14 cellular contexts compared by ENCODE assay signal in genomic region chr3:112672716-112673506, GRCh38. TPM values are rescaled to one million over a fixed set of nuclear protein-coding genes. Genes with fewer than 3 reads are reported as not detected.
DNase-seq lines count a peak whose midpoint lies in the region; ATAC-seq and TF ChIP-seq lines count a peak whose summit lies in the region.
"Had no signal": no experiment of that assay in that cellular context is flagged by ENCODE, and none has a peak within 500 bp of the region (broad histone marks: within the 10 kb centered on the region; RNA-seq: fewer than 3 reads in every experiment).

No MANE protein-coding gene starts in this region.

- peak overlapping the region; percentile 12 for H3K4me2 ChIP-seq in mammary epithelial cell (ENCODE audit: insufficient read depth, low read depth, low read length)

- no peaks in the 10 kb centered on the region for H3K36me3 Mint-ChIP-seq in activated CD4-positive, alpha-beta T cell treated with anti-CD3 and anti-CD28 coated beads, Interleukin-2, amount 10 ng/mL, durations not matched to agents 24 days and 14 days (ENCODE audit: low read depth)
- no peaks in the 10 kb centered on the region for H3K36me3 Mint-ChIP-seq in osteocyte (ENCODE audit: unreplicated experiment)
- H3K36me3 Mint-ChIP-seq in endodermal cell (ENCODE audit: low read depth) = no peaks in the 10 kb centered on the region

- H3K4me1 Mint-ChIP-seq in activated CD4-positive, alpha-beta T cell treated with anti-CD3 and anti-CD28 coated beads, Interleukin-2, amount 10 ng/mL, durations not matched to agents 24 days and 14 days = peaks cover 73% of the 10 kb centered on the region
- H3K4me1 Mint-ChIP-seq in osteocyte (ENCODE audit: unreplicated experiment) (peaks cover 78% of the 10 kb centered on the region), endodermal cell (peaks cover 15% of the 10 kb centered on the region)

- 36% methylated on average over 5 of the region's 5 CpGs for WGBS in mammary epithelial cell (ENCODE audit: low coverage, missing lambda C conversion rate)
- 79 to 93% methylated on average over 2 to 5 of the region's 5 CpGs for WGBS in endodermal cell (ENCODE audit: insufficient coverage in 1 of 2, insufficient read length in 1 of 2), 2 experiments

- CTCF ChIA-PET in mammary epithelial cell (lab: Charles Lee; ENCODE audit: low non-redundant PET) = no interaction called here

- H3K36me3 ChIP-seq in mammary epithelial cell (ENCODE audit: insufficient read depth, low read length) (no peaks in the 10 kb centered on the region), endodermal cell (ENCODE audit: control insufficient read depth, insufficient read depth, low read length) (no peaks in the 10 kb centered on the region)

- H3K27me3 ChIP-seq in mammary epithelial cell (ENCODE audit: insufficient read depth, low read length) (no peaks in the 10 kb centered on the region), endodermal cell (ENCODE audit: control insufficient read depth, insufficient read depth, low read length, poor library complexity, severe bottlenecking) (no peaks in the 10 kb centered on the region)

- H3K79me2 ChIP-seq in mammary epithelial cell (ENCODE audit: insufficient read depth, low read length) = no peaks in the 10 kb centered on the region

- H3K4me1 ChIP-seq in mammary epithelial cell (ENCODE audit: insufficient read depth, low read length) (peaks cover 42% of the 10 kb centered on the region), endodermal cell (ENCODE audit: control insufficient read depth, insufficient read depth, low read length) (no peaks in the 10 kb centered on the region)

- no peak overlapping the region for H3K9ac ChIP-seq in mammary epithelial cell (ENCODE audit: insufficient read depth, low read length)
- H3K9ac ChIP-seq in endodermal cell (ENCODE audit: extremely low read depth, low read length, poor library complexity, severe bottlenecking) = no peak overlapping the region

- dilution Hi-C loops in mammary epithelial cell (cut with HindIII; ENCODE audit: low sequenced_read_pairs) = no loop called here

- intact Hi-C loops in activated CD4-positive, alpha-beta T cell treated with anti-CD3 and anti-CD28 coated beads, Interleukin-2, amount 10 ng/mL, durations not matched to agents 24 days and 14 days (cut with micrococcal nuclease) = loop anchor here (1.0 to 10.0 kb wide), 2 partner anchors 332 to 538 kb away; partner anchors contain the start of gene GCSAM
- intact Hi-C loops in mammary epithelial cell (cut with micrococcal nuclease) = no loop called here

- H3K4me3 ChIP-seq in mammary epithelial cell (replicated peaks in 1 of 3; ENCODE audit: insufficient read depth in 1 of 3, low read depth in 2 of 3, low read length in 3 of 3) (no peak overlapping the region), endodermal cell (ENCODE audit: low read length) (no peak overlapping the region)
- H3K4me3 ChIP-seq: GM12878 had no signal

- in situ Hi-C loops in mammary epithelial cell (cut with MboI; ENCODE audit: low sequenced_read_pairs in 2 of 2) = no loop called here

- TF ChIP-seq CTCF in mammary epithelial cell (conservative IDR thresholded peaks at IDR 0.05 in 1 of 2, IDR thresholded peaks at IDR 0.05 in 1 of 2; ENCODE audit: extremely low read depth in 1 of 2, insufficient read depth in 1 of 2, low read depth in 1 of 2, low read length in 2 of 2) = no peak
- no peak for TF ChIP-seq CTCF in osteocyte (IDR thresholded peaks at IDR 0.05)
- no peak for TF ChIP-seq CTCF in endodermal cell (conservative IDR thresholded peaks at IDR 0.05)

- H3K27me3 Mint-ChIP-seq in activated CD4-positive, alpha-beta T cell treated with anti-CD3 and anti-CD28 coated beads, Interleukin-2, amount 10 ng/mL, durations not matched to agents 24 days and 14 days = peaks cover 2% of the 10 kb centered on the region
- H3K27me3 Mint-ChIP-seq in osteocyte (ENCODE audit: unreplicated experiment) = no peaks in the 10 kb centered on the region
- no peaks in the 10 kb centered on the region for H3K27me3 Mint-ChIP-seq in endodermal cell (ENCODE audit: insufficient read depth)

- peak overlapping the region; percentile 62 for H3K27ac Mint-ChIP-seq in activated CD4-positive, alpha-beta T cell treated with anti-CD3 and anti-CD28 coated beads, Interleukin-2, amount 10 ng/mL, durations not matched to agents 24 days and 14 days
- H3K27ac Mint-ChIP-seq in osteocyte (ENCODE audit: unreplicated experiment) = peak overlapping the region; percentile 97
- H3K27ac Mint-ChIP-seq in endodermal cell = no peak overlapping the region

- BruUV-seq in mammary epithelial cell (replicated peaks; lab: Mats Ljungman, UMichigan) = no TSS peak

- peak overlapping the region; percentile 77 for H2AFZ ChIP-seq in mammary epithelial cell (ENCODE audit: low read depth, low read length)

- ATAC-seq in GM19324 (IDR thresholded peaks at IDR 0.05; ENCODE audit: low FRiP score, unreplicated experiment) = no peak
- ATAC-seq: GM12878, left colon had no signal

- H3K27ac ChIP-seq in mammary epithelial cell (ENCODE audit: insufficient read depth, low read depth, low read length) (peak overlapping the region; percentile 75), endodermal cell (ENCODE audit: low read depth, low read length) (no peak overlapping the region)

- H4K20me1 ChIP-seq in mammary epithelial cell (ENCODE audit: insufficient read depth, low read length) = no peaks in the 10 kb centered on the region

- no peaks in the 10 kb centered on the region for H3K9me3 Mint-ChIP-seq in activated CD4-positive, alpha-beta T cell treated with anti-CD3 and anti-CD28 coated beads, Interleukin-2, amount 10 ng/mL, durations not matched to agents 24 days and 14 days
- H3K9me3 Mint-ChIP-seq in osteocyte (ENCODE audit: unreplicated experiment) = no peaks in the 10 kb centered on the region
- no peaks in the 10 kb centered on the region for H3K9me3 Mint-ChIP-seq in endodermal cell

- H3K9me3 ChIP-seq in mammary epithelial cell (replicated peaks; ENCODE audit: insufficient read depth, low read length) (no peaks in the 10 kb centered on the region), endodermal cell (ENCODE audit: control insufficient read depth, low read length) (no peaks in the 10 kb centered on the region)

- peak overlapping the region; percentile 36 for H3K4me3 Mint-ChIP-seq in activated CD4-positive, alpha-beta T cell treated with anti-CD3 and anti-CD28 coated beads, Interleukin-2, amount 10 ng/mL, durations not matched to agents 24 days and 14 days
- no peak overlapping the region for H3K4me3 Mint-ChIP-seq in osteocyte (ENCODE audit: unreplicated experiment)
- H3K4me3 Mint-ChIP-seq in endodermal cell = no peak overlapping the region

- peak; percentile 78 for DNase-seq in activated CD4-positive, alpha-beta T cell treated with anti-CD3 and anti-CD28 coated beads, Interleukin-2, amount 10 ng/mL, durations not matched to agents 24 days and 14 days
- DNase-seq in activated CD4-positive, alpha-beta T cell treated with anti-CD3 and anti-CD28 coated beads for 48 hours = no peak
- DNase-seq in OCI-M1 (lab: John Stamatoyannopoulos, UW) = peak; percentile 82
- DNase-seq in mammary epithelial cell = no peak
- no peak for DNase-seq in osteocyte (ENCODE audit: extremely low spot score, unreplicated experiment)
- no peak for DNase-seq in endodermal cell
- no peak for DNase-seq in NCI-H748 (lab: John Stamatoyannopoulos, UW; ENCODE audit: unreplicated experiment)
- DNase-seq: DMS79 treated with DMSO at 0.1 percent for 48 hours; effector memory CD4-positive, alpha-beta T cell; left colon; occipital lobe; stimulated activated CD8-positive, alpha-beta memory T cell treated with anti-CD3 and anti-CD28 coated beads, Interleukin-4, amount 100 ng/mL, for 48 hours had no signal

RNA-seq across cellular contexts. Expression of gene CCDC80, which starts 32.0 kb away (rescaled TPM):
- total RNA-seq in activated CD4-positive, alpha-beta T cell treated with anti-CD3 and anti-CD28 coated beads, Interleukin-2, amount 10 ng/mL, durations not matched to agents 24 days and 14 days = not detected in 2 replicates
- total RNA-seq in mammary epithelial cell (10 to 100 TPM; 25.9 to 56.8 TPM), osteocyte (1,760 and 1,947 TPM in 2 replicates), endodermal cell (10 to 100 TPM in 1 of 2 donors, 1 to 10 TPM in 1; 4.6 to 31.5 TPM)
- polyA plus RNA-seq in mammary epithelial cell = 2.0 TPM
- 12.3 TPM for polyA minus RNA-seq in mammary epithelial cell
- 62.4 TPM for polyA plus RNA-seq in endodermal cell (2013, experiment 1 of 2)
- polyA plus RNA-seq in endodermal cell (2013, experiment 2 of 2) = 84.0 TPM

Comparison
In these comparisons a context has a peak if more than half of its experiments do, and no peak if none do; other contexts are left out.
1. DNase-seq: peak in activated CD4-positive, alpha-beta T cell treated with anti-CD3 and anti-CD28 coated beads, Interleukin-2, amount 10 ng/mL, durations not matched to agents 24 days and 14 days (single experiment) and OCI-M1 (single experiment); none in activated CD4-positive, alpha-beta T cell treated with anti-CD3 and anti-CD28 coated beads for 48 hours (single experiment), mammary epithelial cell (single experiment), osteocyte (single experiment), endodermal cell (single experiment) and NCI-H748 (single experiment).
2. RNA of gene CCDC80, which starts 32.0 kb away (total RNA-seq): 1,760 to 1,947 TPM in osteocyte; 25.9 to 56.8 TPM in mammary epithelial cell, 4.6 to 31.5 TPM in endodermal cell and not detected in activated CD4-positive, alpha-beta T cell treated with anti-CD3 and anti-CD28 coated beads, Interleukin-2, amount 10 ng/mL, durations not matched to agents 24 days and 14 days; every median in the first group is over 10 times any median in the second.